In the genomic region with DNA sequence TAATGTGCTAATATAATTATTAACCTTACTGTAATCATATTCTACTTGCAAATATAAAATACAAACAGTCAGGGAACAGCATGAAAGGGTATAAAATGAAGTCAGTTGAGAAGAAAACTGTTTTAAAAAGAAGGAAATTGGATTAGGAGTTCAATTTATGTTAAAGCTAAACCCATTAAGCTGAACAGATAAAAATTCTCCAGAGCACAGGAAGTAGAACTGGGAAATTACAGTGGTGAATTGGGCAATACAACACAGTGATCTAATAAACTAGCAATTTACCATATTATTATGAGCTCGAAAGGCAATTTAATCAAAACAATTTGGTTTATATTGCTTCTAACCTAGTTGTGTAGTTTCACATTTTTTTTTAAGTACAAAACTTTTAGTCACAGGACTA, we compare ENCODE assay signal across 16 cellular contexts.
"Had no signal": no experiment of that assay in that cellular context is flagged by ENCODE, and none has a peak within 500 bp of the region (broad histone marks: within the 10 kb centered on the region; RNA-seq: fewer than 3 reads in every experiment).

No MANE protein-coding gene starts in this region.

- H3K4me1 ChIP-seq: breast epithelium, esophagus muscularis mucosa, heart left ventricle, parathyroid adenoma, right lobe of liver had no signal

- H3K27me3 ChIP-seq: breast epithelium, esophagus muscularis mucosa, heart left ventricle, right lobe of liver had no signal

- H3K9me3 Mint-ChIP-seq: activated naive CD4-positive, alpha-beta T cell treated with anti-CD3 and anti-CD28 coated beads, Interleukin-2, amount 50 U/mL, for 24 hours; activated T-cell treated with anti-CD3 and anti-CD28 coated beads, Interleukin-2, amount 50 U/mL, for 72 hours; stimulated activated memory B cell treated with anti-CD40 and anti-IgM and Interleukin-4, amounts not matched to agents 10 μg/mL and 1 μg/mL and 100 μg/mL, for 72 hours had no signal

- H3K4me3 Mint-ChIP-seq: activated naive CD4-positive, alpha-beta T cell treated with anti-CD3 and anti-CD28 coated beads, Interleukin-2, amount 50 U/mL, for 24 hours; activated T-cell treated with anti-CD3 and anti-CD28 coated beads, Interleukin-2, amount 50 U/mL, for 72 hours; dendritic cell treated with granulocyte-macrophage colony-stimulating factor and Interleukin-4, amounts not matched to agents 40 ng/mL and 50 ng/mL, for 4 days; natural killer cell treated with Interleukin-12 subunit alpha and Interleukin-12 subunit beta and Interleukin-15 and Interleukin-18, amount 100 ng/mL, for 72 hours; stimulated activated memory B cell treated with anti-CD40 and anti-IgM and Interleukin-4, amounts not matched to agents 10 μg/mL and 1 μg/mL and 100 μg/mL, for 72 hours had no signal

- H3K36me3 ChIP-seq: breast epithelium, esophagus muscularis mucosa, heart left ventricle, right lobe of liver had no signal

- H3K36me3 Mint-ChIP-seq: activated naive CD4-positive, alpha-beta T cell treated with anti-CD3 and anti-CD28 coated beads, Interleukin-2, amount 50 U/mL, for 24 hours; natural killer cell treated with Interleukin-12 subunit alpha and Interleukin-12 subunit beta and Interleukin-15 and Interleukin-18, amount 100 ng/mL, for 72 hours; stimulated activated memory B cell treated with anti-CD40 and anti-IgM and Interleukin-4, amounts not matched to agents 10 μg/mL and 1 μg/mL and 100 μg/mL, for 72 hours had no signal

- H2AFZ ChIP-seq: parathyroid adenoma had no signal

- H3K27ac Mint-ChIP-seq: activated naive CD4-positive, alpha-beta T cell treated with anti-CD3 and anti-CD28 coated beads, Interleukin-2, amount 50 U/mL, for 24 hours; activated T-cell treated with anti-CD3 and anti-CD28 coated beads, Interleukin-2, amount 50 U/mL, for 72 hours; dendritic cell treated with granulocyte-macrophage colony-stimulating factor and Interleukin-4, amounts not matched to agents 40 ng/mL and 50 ng/mL, for 4 days; natural killer cell treated with Interleukin-12 subunit alpha and Interleukin-12 subunit beta and Interleukin-15 and Interleukin-18, amount 100 ng/mL, for 72 hours; stimulated activated memory B cell treated with anti-CD40 and anti-IgM and Interleukin-4, amounts not matched to agents 10 μg/mL and 1 μg/mL and 100 μg/mL, for 72 hours had no signal

- DNase-seq: activated CD4-positive, alpha-beta T cell treated with anti-CD3 and anti-CD28 coated beads, Interleukin-2, amount 50 U/mL, for 4 hours; activated effector memory CD4-positive, alpha-beta T cell treated with anti-CD3 and anti-CD28 coated beads, Interleukin-2, amount 50 U/mL, for 16 hours; activated T-cell treated with anti-CD3 and anti-CD28 coated beads, Interleukin-2, amount 50 U/mL, for 72 hours; effector CD8-positive, alpha-beta T cell; heart left ventricle; mesendoderm; right lobe of liver; stimulated activated CD4-positive, alpha-beta T cell treated with anti-CD3 and anti-CD28 coated beads, Interleukin-4, amount 100 ng/mL, for 4 hours; SW 1271 had no signal

- H3K4me3 ChIP-seq: breast epithelium, esophagus muscularis mucosa, heart left ventricle, right lobe of liver had no signal

- H3K27me3 Mint-ChIP-seq: dendritic cell treated with granulocyte-macrophage colony-stimulating factor and Interleukin-4, amounts not matched to agents 40 ng/mL and 50 ng/mL, for 4 days; natural killer cell treated with Interleukin-12 subunit alpha and Interleukin-12 subunit beta and Interleukin-15 and Interleukin-18, amount 100 ng/mL, for 72 hours; stimulated activated memory B cell treated with anti-CD40 and anti-IgM and Interleukin-4, amounts not matched to agents 10 μg/mL and 1 μg/mL and 100 μg/mL, for 72 hours had no signal

- H3K79me2 ChIP-seq: parathyroid adenoma had no signal

- H3K9me3 ChIP-seq: right lobe of liver had no signal

- H3K27ac ChIP-seq: breast epithelium, esophagus muscularis mucosa, heart left ventricle, parathyroid adenoma, right lobe of liver had no signal

- H3K4me1 Mint-ChIP-seq: activated naive CD4-positive, alpha-beta T cell treated with anti-CD3 and anti-CD28 coated beads, Interleukin-2, amount 50 U/mL, for 24 hours; stimulated activated memory B cell treated with anti-CD40 and anti-IgM and Interleukin-4, amounts not matched to agents 10 μg/mL and 1 μg/mL and 100 μg/mL, for 72 hours had no signal

- H3K9ac ChIP-seq: parathyroid adenoma had no signal
